8 cellular contexts compared by ENCODE assay signal in the genomic region with DNA sequence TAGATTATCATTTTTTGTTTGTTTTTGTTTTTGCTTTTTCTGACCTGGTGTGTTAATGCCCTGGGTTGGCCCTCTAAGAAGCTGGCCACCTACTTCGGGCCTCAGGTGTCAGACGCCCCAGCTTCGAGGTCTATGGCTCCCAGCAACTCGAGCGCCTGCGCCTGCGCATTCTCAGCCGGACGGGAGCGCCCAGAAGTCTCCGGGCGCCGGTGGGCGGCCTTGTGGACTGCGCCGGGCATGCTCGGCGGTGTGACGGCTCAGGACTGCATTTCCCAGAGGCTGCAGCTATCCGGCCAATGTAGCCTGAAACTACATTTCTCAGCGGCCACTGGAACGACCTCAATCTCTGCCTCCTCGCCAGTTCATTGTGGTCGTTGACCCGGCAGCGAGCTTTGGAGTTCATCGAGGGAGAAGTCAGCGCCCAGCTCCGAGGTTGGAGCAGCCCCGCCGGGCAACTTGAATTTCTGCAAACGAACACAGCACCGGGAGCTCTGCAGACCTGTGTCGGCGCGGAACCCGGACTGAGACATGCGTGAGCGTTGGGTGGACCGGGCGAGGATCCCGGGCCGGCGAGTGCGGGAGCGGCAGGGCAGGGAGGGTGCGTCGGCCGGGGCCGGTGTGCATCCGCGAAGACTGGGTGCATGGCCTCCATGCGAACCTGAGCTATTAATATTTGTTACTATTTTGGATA.
DNase-seq lines count a peak whose midpoint lies in the region; TF ChIP-seq lines count a peak whose summit lies in the region.

A gene (plus strand): TSS at position 219 of the 691 bp plus-strand sequence. CDS start 3,045 bp downstream, outside the sequence.

- CTCF ChIA-PET in HEK293T (lab: Yijun Ruan, JAX), result no interaction called here

- H3K36me3 ChIP-seq in brain microvascular endothelial cell (replicated peaks), result peaks cover 1% of the 10 kb centered on the region

- in situ Hi-C loops in brain microvascular endothelial cell (cut with HindIII; ENCODE audit: low pct_ligation_motif_present, low sequenced_read_pairs), result no loop called here

- DNase-seq in GM03348 (ENCODE audit: low spot score) (peak; percentile 99), HEK293T (ENCODE audit: extremely low spot score) (peak; percentile 91), NCI-H128 (lab: John Stamatoyannopoulos, UW; ENCODE audit: unreplicated experiment) (peak; percentile 21), UCSD-AML1 (lab: John Stamatoyannopoulos, UW; ENCODE audit: unreplicated experiment) (peak; percentile 92), brain microvascular endothelial cell (peak; percentile 90), skeletal muscle cell (ENCODE audit: low read depth) (peak; percentile 75), NOMO-1 treated with DMSO at 0.1 percent for 48 hours (lab: John Stamatoyannopoulos, UW; ENCODE audit: unreplicated experiment) (no peak)

- POLR2A ChIA-PET in HEK293T (lab: Yijun Ruan, JAX), result interaction anchor here (0.8 to 1.5 kb wide), 7 partner anchors 10 to 193 kb away, joined by 3 to 6 read pairs (median 4); a partner anchor contains a TSS

- no peaks in the 10 kb centered on the region for H3K27me3 ChIP-seq in brain microvascular endothelial cell (replicated peaks)

- H3K4me3 ChIP-seq in brain microvascular endothelial cell (ENCODE audit: low read depth, low read length) (peak within 1 kb of the TSS; percentile 78), iPS-11a (ENCODE audit: low read depth, low read length) (peak within 1 kb of the TSS; percentile 67), skeletal muscle cell (ENCODE audit: low read depth, low read length) (peak within 1 kb of the TSS; percentile 79)

- H3K27ac ChIP-seq in brain microvascular endothelial cell, result peak within 1 kb of the TSS; percentile 24

- no peak for TF ChIP-seq CTCF in brain microvascular endothelial cell (IDR thresholded peaks at IDR 0.05; ENCODE audit: low read depth, low read length, missing control alignments)

TF ChIP-seq in HEK293T, 16 proteins besides CTCF, POLR2A, EP300 and RAD21:
- TF ChIP-seq SP1 (IDR thresholded peaks at IDR 0.05) (no peak), L3MBTL2 (conservative IDR thresholded peaks at IDR 0.05) (peak; percentile 84), FOXA1 (IDR thresholded peaks at IDR 0.05) (no peak), ELF4 (IDR thresholded peaks at IDR 0.05) (no peak)
TF ChIP-seq in HEK293T: peak in this region for 1.
